19 cellular contexts compared by ENCODE assay signal in the genomic region with DNA sequence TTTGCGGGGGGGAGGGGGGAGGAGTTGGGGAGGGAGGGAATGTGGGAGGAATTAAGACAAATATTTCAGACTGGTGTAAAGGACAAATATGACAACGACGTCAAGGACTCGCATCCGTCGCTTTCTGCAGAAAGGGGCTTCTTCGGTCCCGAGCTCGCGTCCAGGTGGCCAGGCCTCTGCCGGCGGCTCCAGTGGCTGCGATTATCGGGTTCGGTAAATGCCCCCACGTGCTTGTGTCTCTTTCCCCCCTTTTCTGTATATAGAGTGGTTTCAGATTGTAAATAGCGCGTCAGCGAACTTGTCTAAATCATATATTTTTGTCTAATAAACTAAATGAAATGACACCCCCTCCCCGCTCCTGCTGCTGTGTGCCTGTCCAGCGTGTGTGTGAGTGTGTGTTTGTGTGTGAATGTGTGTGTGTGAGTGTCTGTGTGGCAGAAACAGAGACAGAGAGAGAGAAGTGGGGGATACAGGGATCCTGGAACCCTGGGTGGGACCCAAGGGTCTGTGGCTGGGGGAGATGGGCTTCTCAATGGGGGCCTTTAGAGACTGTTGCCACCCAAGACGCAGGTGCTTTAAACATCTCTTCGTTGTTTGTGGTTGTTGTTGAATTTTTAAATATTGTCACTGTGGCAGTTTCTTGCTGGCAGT. TPM values are rescaled to one million over a fixed set of nuclear protein-coding genes. Genes with fewer than 3 reads are reported as not detected.
DNase-seq lines count a peak whose midpoint lies in the region; ATAC-seq and TF ChIP-seq lines count a peak whose summit lies in the region.
"Had no signal": no experiment of that assay in that cellular context is flagged by ENCODE, and none has a peak within 500 bp of the region (broad histone marks: within the 10 kb centered on the region; RNA-seq: fewer than 3 reads in every experiment).

No MANE protein-coding gene starts in this region.

- H4K20me1 ChIP-seq in smooth muscle cell (ENCODE audit: low read depth): no peaks in the 10 kb centered on the region

- peaks cover 26% of the 10 kb centered on the region for H3K4me1 ChIP-seq in iPS-18a (ENCODE audit: control insufficient read depth, low read depth, low read length)
- H3K4me1 ChIP-seq in smooth muscle cell (ENCODE audit: low read depth): peaks cover 15% of the 10 kb centered on the region

- peak overlapping the region; percentile 76 for H3K4me2 ChIP-seq in smooth muscle cell

- H3K79me2 ChIP-seq in smooth muscle cell (ENCODE audit: low read depth): no peaks in the 10 kb centered on the region

- H3K4me3 ChIP-seq in iPS-18a (ENCODE audit: low read length): peak overlapping the region; percentile 50
- H3K4me3 ChIP-seq in smooth muscle cell: no peak overlapping the region

- no peak overlapping the region for H3K4me3 Mint-ChIP-seq in activated naive CD4-positive, alpha-beta T cell treated with anti-CD3 and anti-CD28 coated beads, Interleukin-2, amount 10 ng/mL, durations not matched to agents 7 days and 5 days
- H3K4me3 Mint-ChIP-seq in activated T-helper 2 cell treated with anti-CD3 and anti-CD28 coated beads, Interferon-gamma antibody, Interleukin-2, Interleukin-4, amounts not matched to agents 10 μg/mL and 5 μg/mL and 100 μg/mL, durations not matched to agents 14 hours and 24 hours and 36 hours (ENCODE audit: low read depth): no peak overlapping the region
- H3K4me3 Mint-ChIP-seq: HFFc6; memory B cell; stimulated activated effector memory CD8-positive, alpha-beta T cell treated with anti-CD3 and anti-CD28 coated beads, Interleukin-12 subunit alpha, Interleukin-12 subunit beta, amount 100 ng/mL, for 72 hours had no signal

- H3K9me3 Mint-ChIP-seq in activated naive CD4-positive, alpha-beta T cell treated with anti-CD3 and anti-CD28 coated beads, Interleukin-2, amount 10 ng/mL, durations not matched to agents 7 days and 5 days: no peaks in the 10 kb centered on the region
- H3K9me3 Mint-ChIP-seq in activated naive CD4-positive, alpha-beta T cell treated with anti-CD3 and anti-CD28 coated beads, Interleukin-2, amount 50 U/mL, for 72 hours: peaks cover 0 to 7% of the 10 kb centered on the region in 2 donors
- H3K9me3 Mint-ChIP-seq in activated T-helper 2 cell treated with anti-CD3 and anti-CD28 coated beads, Interferon-gamma antibody, Interleukin-2, Interleukin-4, amounts not matched to agents 10 μg/mL and 5 μg/mL and 100 μg/mL, durations not matched to agents 14 hours and 24 hours and 36 hours: no peaks in the 10 kb centered on the region

- no peak for ATAC-seq in activated naive CD4-positive, alpha-beta T cell treated with anti-CD3 and anti-CD28 coated beads, Interleukin-2, amount 50 U/mL, for 72 hours
- no peak for ATAC-seq in HG03025 (IDR thresholded peaks at IDR 0.05; ENCODE audit: low FRiP score, unreplicated experiment)
- no peak for ATAC-seq in HG03432 (IDR thresholded peaks at IDR 0.05; ENCODE audit: unreplicated experiment)
- ATAC-seq: stimulated activated effector memory CD8-positive, alpha-beta T cell treated with anti-CD3 and anti-CD28 coated beads, Interleukin-12 subunit alpha, Interleukin-12 subunit beta, amount 100 ng/mL, for 72 hours had no signal

- H3K27ac ChIP-seq in iPS-18a (ENCODE audit: low read length): no peak overlapping the region
- H3K27ac ChIP-seq in smooth muscle cell (ENCODE audit: low read depth): no peak overlapping the region
- H3K27ac ChIP-seq: brain microvascular endothelial cell had no signal

- intact Hi-C loops in activated T-helper 2 cell treated with anti-CD3 and anti-CD28 coated beads, Interferon-gamma antibody, Interleukin-2, Interleukin-4, amounts not matched to agents 10 μg/mL and 5 μg/mL and 100 μg/mL, durations not matched to agents 14 hours and 24 hours and 36 hours (cut with micrococcal nuclease): loop anchor here (10.0 kb wide), 1 partner anchor 1544 kb away; a partner anchor contains a TSS

- H3K27me3 ChIP-seq in iPS-18a (ENCODE audit: control insufficient read depth, insufficient read depth, low read length): peaks cover 100% of the 10 kb centered on the region
- H3K27me3 ChIP-seq in smooth muscle cell (ENCODE audit: low read depth): peaks cover 100% of the 10 kb centered on the region

- TF ChIP-seq CTCF in smooth muscle cell (IDR thresholded peaks at IDR 0.05; ENCODE audit: borderline replicate concordance, insufficient read depth, poor library complexity, severe bottlenecking): no peak

- no peaks in the 10 kb centered on the region for H3K36me3 ChIP-seq in iPS-18a (ENCODE audit: control insufficient read depth, low read depth, low read length)
- H3K36me3 ChIP-seq in smooth muscle cell (ENCODE audit: low read depth): no peaks in the 10 kb centered on the region
- H3K36me3 ChIP-seq: brain microvascular endothelial cell had no signal

- no peak for DNase-seq in activated naive CD4-positive, alpha-beta T cell treated with anti-CD3 and anti-CD28 coated beads, Interleukin-2, amount 10 ng/mL, durations not matched to agents 7 days and 5 days
- DNase-seq in activated naive CD4-positive, alpha-beta T cell treated with anti-CD3 and anti-CD28 coated beads, Interleukin-2, amount 50 U/mL, for 72 hours (ENCODE audit: low spot score in 2 of 2): no peak
- DNase-seq in activated T-helper 2 cell treated with anti-CD3 and anti-CD28 coated beads, Interferon-gamma antibody, Interleukin-2, Interleukin-4, amounts not matched to agents 10 μg/mL and 5 μg/mL and 100 μg/mL, durations not matched to agents 14 hours and 24 hours and 36 hours (ENCODE audit: low spot score): no peak
- DNase-seq in smooth muscle cell (lab: John Stamatoyannopoulos, UW; ENCODE audit: unreplicated experiment): no peak
- DNase-seq in activated CD4-positive, CD25-positive, alpha-beta regulatory T cell (lab: John Stamatoyannopoulos, UW): no peak
- DNase-seq: activated gamma-delta T cell treated with Interleukin-2 at 50 U/mL for 16 hours, brain microvascular endothelial cell, GDM1, HFFc6, NCI-H1092 treated with DMSO at 0.1 percent for 48 hours, NCI-H2171, NCI-H774, nucleus accumbens had no signal

- H3K4me1 Mint-ChIP-seq in activated naive CD4-positive, alpha-beta T cell treated with anti-CD3 and anti-CD28 coated beads, Interleukin-2, amount 10 ng/mL, durations not matched to agents 7 days and 5 days: no peaks in the 10 kb centered on the region
- H3K4me1 Mint-ChIP-seq in activated T-helper 2 cell treated with anti-CD3 and anti-CD28 coated beads, Interferon-gamma antibody, Interleukin-2, Interleukin-4, amounts not matched to agents 10 μg/mL and 5 μg/mL and 100 μg/mL, durations not matched to agents 14 hours and 24 hours and 36 hours (ENCODE audit: low read depth): no peaks in the 10 kb centered on the region
- H3K4me1 Mint-ChIP-seq: memory B cell; stimulated activated effector memory CD8-positive, alpha-beta T cell treated with anti-CD3 and anti-CD28 coated beads, Interleukin-12 subunit alpha, Interleukin-12 subunit beta, amount 100 ng/mL, for 72 hours had no signal

- peaks cover 5% of the 10 kb centered on the region for H3K36me3 Mint-ChIP-seq in activated naive CD4-positive, alpha-beta T cell treated with anti-CD3 and anti-CD28 coated beads, Interleukin-2, amount 10 ng/mL, durations not matched to agents 7 days and 5 days
- H3K36me3 Mint-ChIP-seq in activated naive CD4-positive, alpha-beta T cell treated with anti-CD3 and anti-CD28 coated beads, Interleukin-2, amount 50 U/mL, for 72 hours: peaks cover 18 to 37% of the 10 kb centered on the region in 2 donors
- no peaks in the 10 kb centered on the region for H3K36me3 Mint-ChIP-seq in activated T-helper 2 cell treated with anti-CD3 and anti-CD28 coated beads, Interferon-gamma antibody, Interleukin-2, Interleukin-4, amounts not matched to agents 10 μg/mL and 5 μg/mL and 100 μg/mL, durations not matched to agents 14 hours and 24 hours and 36 hours (ENCODE audit: low read depth)
- H3K36me3 Mint-ChIP-seq: stimulated activated effector memory CD8-positive, alpha-beta T cell treated with anti-CD3 and anti-CD28 coated beads, Interleukin-12 subunit alpha, Interleukin-12 subunit beta, amount 100 ng/mL, for 72 hours had no signal

- peaks cover 100% of the 10 kb centered on the region for H3K27me3 Mint-ChIP-seq in activated naive CD4-positive, alpha-beta T cell treated with anti-CD3 and anti-CD28 coated beads, Interleukin-2, amount 10 ng/mL, durations not matched to agents 7 days and 5 days
- peaks cover 70% of the 10 kb centered on the region for H3K27me3 Mint-ChIP-seq in activated T-helper 2 cell treated with anti-CD3 and anti-CD28 coated beads, Interferon-gamma antibody, Interleukin-2, Interleukin-4, amounts not matched to agents 10 μg/mL and 5 μg/mL and 100 μg/mL, durations not matched to agents 14 hours and 24 hours and 36 hours (ENCODE audit: low read depth)

- H3K9ac ChIP-seq in iPS-18a (ENCODE audit: low read length): no peak overlapping the region
- H3K9ac ChIP-seq in smooth muscle cell (ENCODE audit: low read depth): no peak overlapping the region

- whole genome bisulfite sequencing in smooth muscle cell (ENCODE audit: low lambda C conversion rate): 6% methylated on average over 23 of the region's 23 CpGs

- CTCF ChIA-PET in activated naive CD4-positive, alpha-beta T cell treated with anti-CD3 and anti-CD28 coated beads, Interleukin-2, amount 10 ng/mL, durations not matched to agents 7 days and 5 days (lab: Charles Lee): no interaction called here

- no peak overlapping the region for H2AFZ ChIP-seq in smooth muscle cell (ENCODE audit: low read depth)

- H3K27ac Mint-ChIP-seq in activated naive CD4-positive, alpha-beta T cell treated with anti-CD3 and anti-CD28 coated beads, Interleukin-2, amount 10 ng/mL, durations not matched to agents 7 days and 5 days: peak overlapping the region; percentile 50
- peak overlapping the region in 1 of 2 donors; percentile 62 for H3K27ac Mint-ChIP-seq in activated naive CD4-positive, alpha-beta T cell treated with anti-CD3 and anti-CD28 coated beads, Interleukin-2, amount 50 U/mL, for 72 hours
- H3K27ac Mint-ChIP-seq in activated T-helper 2 cell treated with anti-CD3 and anti-CD28 coated beads, Interferon-gamma antibody, Interleukin-2, Interleukin-4, amounts not matched to agents 10 μg/mL and 5 μg/mL and 100 μg/mL, durations not matched to agents 14 hours and 24 hours and 36 hours: peak overlapping the region; percentile 4
- H3K27ac Mint-ChIP-seq: HFFc6; memory B cell; stimulated activated effector memory CD8-positive, alpha-beta T cell treated with anti-CD3 and anti-CD28 coated beads, Interleukin-12 subunit alpha, Interleukin-12 subunit beta, amount 100 ng/mL, for 72 hours had no signal

- H3F3A ChIP-seq in smooth muscle cell (ENCODE audit: low read depth): no peaks in the 10 kb centered on the region

- no peaks in the 10 kb centered on the region for H3K9me3 ChIP-seq in iPS-18a (ENCODE audit: control insufficient read depth, low read depth, low read length)
- H3K9me3 ChIP-seq in smooth muscle cell (replicated peaks; ENCODE audit: low read depth): no peaks in the 10 kb centered on the region

RNA-seq across cellular contexts. Expression of a gene that starts 5.6 kb away (rescaled TPM):
- total RNA-seq in activated naive CD4-positive, alpha-beta T cell treated with anti-CD3 and anti-CD28 coated beads, Interleukin-2, amount 50 U/mL, for 72 hours: not detected
- total RNA-seq in activated T-helper 2 cell treated with anti-CD3 and anti-CD28 coated beads, Interferon-gamma antibody, Interleukin-2, Interleukin-4, amounts not matched to agents 10 μg/mL and 5 μg/mL and 100 μg/mL, durations not matched to agents 14 hours and 24 hours and 36 hours: not detected in 2 replicates
- total RNA-seq in smooth muscle cell: 0.67 and 0.99 TPM in 2 replicates
- 0.30 and 1.2 TPM in 2 replicates for polyA plus RNA-seq in smooth muscle cell
- total RNA-seq: HFFc6, RPMI7951 had no signal
